In the genomic region with DNA sequence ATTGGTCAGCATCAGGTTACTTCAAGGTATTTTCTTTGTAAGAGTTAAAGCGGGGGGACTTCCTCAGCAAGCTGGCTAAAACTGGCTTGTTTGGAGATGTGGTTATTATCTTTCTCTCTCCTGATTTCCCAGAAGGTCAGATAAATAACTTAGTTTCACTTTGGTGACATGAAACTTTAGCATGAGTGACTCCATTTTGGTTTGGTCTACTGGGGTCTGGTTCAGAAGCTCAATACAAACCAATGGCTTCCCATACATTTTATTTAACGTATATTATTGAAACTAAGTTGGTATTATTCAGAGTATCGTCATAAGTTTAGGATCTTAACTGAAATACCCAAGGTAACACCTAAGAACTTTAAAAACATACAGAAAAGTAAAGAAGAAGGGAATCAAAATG, we compare ENCODE assay signal across 1 cellular context.
TF ChIP-seq lines count a peak whose summit lies in the region.

No MANE protein-coding gene starts in this region.

TF ChIP-seq in K562, 482 proteins besides CTCF, POLR2A, EP300 and RAD21 (continued from another document):
- 0 out of 4 replicates have a peak, but pooled peaks of 1 of the 2 experiments have one; percentile 21 for TF ChIP-seq HDAC1 (IDR thresholded peaks at IDR 0.05)
- TF ChIP-seq NFE2L1 (tag; IDR thresholded peaks at IDR 0.05; ENCODE audit: borderline replicate concordance, low read depth), result peak; percentile 60
- TF ChIP-seq KAT2B (IDR thresholded peaks at IDR 0.05; ENCODE audit: low read depth, low read length), result no peak
- TF ChIP-seq, protein P1, sequence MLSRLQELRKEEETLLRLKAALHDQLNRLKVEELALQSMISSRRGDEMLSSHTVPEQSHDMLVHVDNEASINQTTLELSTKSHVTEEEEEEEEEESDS (CRISPR knock-in tag; IDR thresholded peaks at IDR 0.05), result peak; percentile 48; the same call in 1 of the 2 replicates
- TF ChIP-seq, protein P2, sequence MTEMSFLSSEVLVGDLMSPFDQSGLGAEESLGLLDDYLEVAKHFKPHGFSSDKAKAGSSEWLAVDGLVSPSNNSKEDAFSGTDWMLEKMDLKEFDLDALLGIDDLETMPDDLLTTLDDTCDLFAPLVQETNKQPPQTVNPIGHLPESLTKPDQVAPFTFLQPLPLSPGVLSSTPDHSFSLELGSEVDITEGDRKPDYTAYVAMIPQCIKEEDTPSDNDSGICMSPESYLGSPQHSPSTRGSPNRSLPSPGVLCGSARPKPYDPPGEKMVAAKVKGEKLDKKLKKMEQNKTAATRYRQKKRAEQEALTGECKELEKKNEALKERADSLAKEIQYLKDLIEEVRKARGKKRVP (CRISPR knock-in tag; IDR thresholded peaks at IDR 0.05), result peak; percentile 78
- TF ChIP-seq, protein P3, sequence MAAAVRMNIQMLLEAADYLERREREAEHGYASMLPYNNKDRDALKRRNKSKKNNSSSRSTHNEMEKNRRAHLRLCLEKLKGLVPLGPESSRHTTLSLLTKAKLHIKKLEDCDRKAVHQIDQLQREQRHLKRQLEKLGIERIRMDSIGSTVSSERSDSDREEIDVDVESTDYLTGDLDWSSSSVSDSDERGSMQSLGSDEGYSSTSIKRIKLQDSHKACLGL (CRISPR knock-in tag; IDR thresholded peaks at IDR 0.05; ENCODE audit: borderline replicate concordance, poor library complexity, severe bottlenecking), result peak; percentile 13
- TF ChIP-seq, protein P4, sequence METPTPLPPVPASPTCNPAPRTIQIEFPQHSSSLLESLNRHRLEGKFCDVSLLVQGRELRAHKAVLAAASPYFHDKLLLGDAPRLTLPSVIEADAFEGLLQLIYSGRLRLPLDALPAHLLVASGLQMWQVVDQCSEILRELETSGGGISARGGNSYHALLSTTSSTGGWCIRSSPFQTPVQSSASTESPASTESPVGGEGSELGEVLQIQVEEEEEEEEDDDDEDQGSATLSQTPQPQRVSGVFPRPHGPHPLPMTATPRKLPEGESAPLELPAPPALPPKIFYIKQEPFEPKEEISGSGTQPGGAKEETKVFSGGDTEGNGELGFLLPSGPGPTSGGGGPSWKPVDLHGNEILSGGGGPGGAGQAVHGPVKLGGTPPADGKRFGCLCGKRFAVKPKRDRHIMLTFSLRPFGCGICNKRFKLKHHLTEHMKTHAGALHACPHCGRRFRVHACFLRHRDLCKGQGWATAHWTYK (CRISPR knock-in tag; IDR thresholded peaks at IDR 0.05), result peak; percentile 94
- TF ChIP-seq HLTF (IDR thresholded peaks at IDR 0.05), result no peak
- no peak for TF ChIP-seq PBX2 (CRISPR knock-in tag; IDR thresholded peaks at IDR 0.05; ENCODE audit: low read depth)
- peak; percentile 56; the same call in 1 of the 2 replicates for TF ChIP-seq PBX2 (tag; conservative IDR thresholded peaks at IDR 0.05; ENCODE audit: low read depth)
- TF ChIP-seq RUNX1 (IDR thresholded peaks at IDR 0.05; ENCODE audit: low read depth), result no peak
- no peak for TF ChIP-seq PURB (CRISPR knock-in tag; IDR thresholded peaks at IDR 0.05; ENCODE audit: low read depth)
- TF ChIP-seq ZNF197 (CRISPR knock-in tag; IDR thresholded peaks at IDR 0.05; ENCODE audit: low read depth), result peak; percentile 97
- TF ChIP-seq SP2 (IDR thresholded peaks at IDR 0.05; ENCODE audit: extremely low read depth, low read depth, low read length, poor library complexity, severe bottlenecking), result no peak
